Comparison of ENCODE assay signal across 1 cellular context in the genomic region with DNA sequence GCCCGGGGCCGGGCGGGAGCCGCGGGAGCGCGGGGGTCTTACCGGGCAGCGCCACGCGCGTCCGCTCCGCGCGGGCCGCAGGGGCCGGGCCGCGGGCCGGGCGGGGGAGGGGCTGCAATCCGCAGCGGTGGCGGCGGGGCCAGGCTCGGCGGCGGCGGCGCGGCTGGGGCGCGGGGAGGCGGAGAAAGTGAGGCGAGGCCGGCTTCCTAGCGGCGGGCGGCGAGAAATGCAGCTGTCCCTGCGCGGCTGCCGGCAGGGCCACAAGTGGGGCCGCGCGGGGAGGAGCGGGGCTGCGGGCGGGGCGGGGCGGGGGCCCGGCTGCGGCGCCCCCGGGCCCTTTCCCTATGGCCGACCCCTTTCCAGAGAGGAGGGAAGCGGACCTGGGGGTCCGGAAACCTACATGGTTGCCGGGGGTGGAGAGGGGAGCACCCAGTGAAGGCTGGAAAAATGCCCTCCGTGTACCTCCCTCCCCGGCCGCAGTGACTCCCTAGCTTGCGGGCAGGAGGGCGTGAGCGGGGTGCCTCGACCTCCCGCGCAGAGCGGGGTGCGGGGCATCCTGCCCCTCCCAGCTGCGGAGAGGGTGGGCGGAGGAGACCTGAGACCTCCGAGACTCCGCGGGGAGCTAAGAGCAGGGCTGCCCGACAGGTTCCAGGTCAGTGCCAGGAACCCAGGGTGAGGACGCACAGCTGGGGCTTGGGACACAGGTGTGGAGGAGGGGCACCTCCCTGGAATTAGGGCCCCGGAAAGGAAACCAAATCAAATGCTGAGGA.
A peak's percentile ranks its signal among the peaks of the same experiment; 100 is the strongest.
TF ChIP-seq lines count a peak whose summit lies in the region.

A gene with protein sequence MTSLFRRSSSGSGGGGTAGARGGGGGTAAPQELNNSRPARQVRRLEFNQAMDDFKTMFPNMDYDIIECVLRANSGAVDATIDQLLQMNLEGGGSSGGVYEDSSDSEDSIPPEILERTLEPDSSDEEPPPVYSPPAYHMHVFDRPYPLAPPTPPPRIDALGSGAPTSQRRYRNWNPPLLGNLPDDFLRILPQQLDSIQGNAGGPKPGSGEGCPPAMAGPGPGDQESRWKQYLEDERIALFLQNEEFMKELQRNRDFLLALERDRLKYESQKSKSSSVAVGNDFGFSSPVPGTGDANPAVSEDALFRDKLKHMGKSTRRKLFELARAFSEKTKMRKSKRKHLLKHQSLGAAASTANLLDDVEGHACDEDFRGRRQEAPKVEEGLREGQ (minus strand): TSS at position 230 of the 770 bp plus-strand sequence. CDS start 69,848 bp downstream, outside the sequence.

TF ChIP-seq in IMR-90, 13 proteins besides CTCF, POLR2A, EP300 and RAD21 (continued from another document):
- TF ChIP-seq MXI1 (IDR thresholded peaks at IDR 0.05; ENCODE audit: borderline replicate concordance, low read depth, low read length) (peak; percentile 30; the same call in 1 of the 2 replicates), CHD1 (IDR thresholded peaks at IDR 0.05; ENCODE audit: low read depth, low read length) (no peak), FOS (IDR thresholded peaks at IDR 0.05; ENCODE audit: low read depth, low read length) (no peak), SMC3 (IDR thresholded peaks at IDR 0.05; ENCODE audit: low read depth, low read length) (no peak)
